8 cellular contexts compared by ENCODE assay signal in genomic region chr17:77281024-77281903, GRCh38.
DNase-seq lines count a peak whose midpoint lies in the region; ATAC-seq and TF ChIP-seq lines count a peak whose summit lies in the region.

No MANE protein-coding gene starts in this region.

- POLR2A ChIA-PET in PC-3 (lab: Charles Lee; ENCODE audit: unreplicated experiment): interaction anchor here (0.6 to 3.4 kb wide), 4 partner anchors 8 to 193 kb away, joined by 3 to 58 read pairs (median 5); no protein-coding TSS in a partner anchor

- no peaks in the 10 kb centered on the region for H3K9me2 ChIP-seq in PC-3 (replicated peaks; ENCODE audit: low read length)

- WGBS in gastroesophageal sphincter (ENCODE audit: low coverage in 1 of 2), 2 donors: no CpG with 5 or more reads among the region's 98 CpGs
- WGBS in aorta, 2 donors: 4 to 5% methylated on average over 43 to 98 of the region's 98 CpGs

- no peak for TF ChIP-seq EP300 in gastroesophageal sphincter (IDR thresholded peaks at IDR 0.05)

- intact Hi-C loops in PC-3 (cut with micrococcal nuclease) (loop anchor here (10.0 kb wide), 1 partner anchor 546 kb away; the partner anchor contains the start of genes MFSD11 and SRSF2), aorta (cut with DNase I) (no loop called here)

- H3K4me3 ChIP-seq in AG10803 (ENCODE audit: low read length): peak overlapping the region; percentile 54
- H3K4me3 ChIP-seq in PC-3 (ENCODE audit: low read length): peak overlapping the region; percentile 87
- H3K4me3 ChIP-seq in gastroesophageal sphincter: peak overlapping the region; percentile 21 to 57
- H3K4me3 ChIP-seq in parathyroid adenoma (ENCODE audit: low read depth, low read length): peak overlapping the region; percentile 58
- H3K4me3 ChIP-seq in aorta (ENCODE audit: low read length in 2 of 2): peak overlapping the region; percentile 10 to 35

- TF ChIP-seq POLR2A in gastroesophageal sphincter (IDR thresholded peaks at IDR 0.05): no peak

- H3K9ac ChIP-seq in PC-3 (ENCODE audit: low read length): peak overlapping the region; percentile 94
- H3K9ac ChIP-seq in parathyroid adenoma: peak overlapping the region; percentile 25

- peak overlapping the region; percentile 94 for H3K4me2 ChIP-seq in PC-3 (ENCODE audit: low read length)
- peak overlapping the region; percentile 72 for H3K4me2 ChIP-seq in parathyroid adenoma (ENCODE audit: low read length)

- no peaks in the 10 kb centered on the region for H3K27me3 ChIP-seq in PC-3 (ENCODE audit: low read length)
- peaks cover 14% of the 10 kb centered on the region for H3K27me3 ChIP-seq in gastroesophageal sphincter
- H3K27me3 ChIP-seq in parathyroid adenoma (ENCODE audit: control insufficient read depth, insufficient read depth, low read length): no peaks in the 10 kb centered on the region
- H3K27me3 ChIP-seq in aorta (ENCODE audit: control insufficient read depth in 1 of 2, insufficient read depth in 2 of 2, low read length in 1 of 2): no peaks in the 10 kb centered on the region

- ATAC-seq in GM19043 (IDR thresholded peaks at IDR 0.05; ENCODE audit: low read depth, unreplicated experiment) (peak; percentile 59), HG03432 (IDR thresholded peaks at IDR 0.05; ENCODE audit: unreplicated experiment) (peak; percentile 73), PC-3 (peak; percentile 47), gastroesophageal sphincter (peak; percentile 73), aorta (ENCODE audit: low FRiP score) (peak; percentile 69)

- H3K27ac ChIP-seq in PC-3 (ENCODE audit: low read length) (peak overlapping the region; percentile 96), gastroesophageal sphincter (no peak overlapping the region), parathyroid adenoma (no peak overlapping the region), aorta (ENCODE audit: low read depth in 1 of 2, low read length in 2 of 2) (no peak overlapping the region)

- CTCF ChIA-PET in PC-3 (lab: Charles Lee): interaction anchor here (0.6 to 2.8 kb wide), 2 partner anchors 26 to 736 kb away, joined by 3 to 25 read pairs; no protein-coding TSS in a partner anchor

- H3K36me3 ChIP-seq in PC-3 (ENCODE audit: low read depth, low read length) (peaks cover 4% of the 10 kb centered on the region), gastroesophageal sphincter (no peaks in the 10 kb centered on the region), parathyroid adenoma (ENCODE audit: control insufficient read depth, insufficient read depth, low read length) (no peaks in the 10 kb centered on the region), aorta (ENCODE audit: control insufficient read depth in 1 of 2, insufficient read depth in 2 of 2, low read length in 1 of 2) (no peaks in the 10 kb centered on the region)

- H3F3A ChIP-seq in PC-3 (ENCODE audit: low read length, unreplicated experiment): peaks cover 14% of the 10 kb centered on the region

- H3K79me2 ChIP-seq in PC-3 (ENCODE audit: low read length) (peaks cover 48% of the 10 kb centered on the region), parathyroid adenoma (peaks cover 4% of the 10 kb centered on the region)

- peaks cover 53% of the 10 kb centered on the region for H3K4me1 ChIP-seq in PC-3 (ENCODE audit: insufficient read depth, low read length)
- peaks cover 0 to 28% (median 0%) of the 10 kb centered on the region in 3 donors for H3K4me1 ChIP-seq in gastroesophageal sphincter
- peaks cover 26% of the 10 kb centered on the region for H3K4me1 ChIP-seq in parathyroid adenoma
- peaks cover 0 to 2% of the 10 kb centered on the region in 2 donors for H3K4me1 ChIP-seq in aorta (ENCODE audit: control insufficient read depth in 1 of 2, insufficient read depth in 2 of 2, low read length in 2 of 2)

- BruUV-seq in PC-3 (replicated peaks; lab: Mats Ljungman, UMichigan): no TSS peak

- no peak for TF ChIP-seq CTCF in AG10803 (conservative IDR thresholded peaks at IDR 0.05; ENCODE audit: low read length)
- peak; percentile 29 for TF ChIP-seq CTCF in PC-3 (conservative IDR thresholded peaks at IDR 0.05; ENCODE audit: low read depth, low read length)
- TF ChIP-seq CTCF in gastroesophageal sphincter (IDR thresholded peaks at IDR 0.05): peak in 3 of 4 experiments; percentile 38 to 45 (median 40)
- no peak for TF ChIP-seq CTCF in parathyroid adenoma (IDR thresholded peaks at IDR 0.05)

- no peaks in the 10 kb centered on the region for H3K9me3 ChIP-seq in PC-3 (ENCODE audit: low read length)
- no peaks in the 10 kb centered on the region for H3K9me3 ChIP-seq in gastroesophageal sphincter
- H3K9me3 ChIP-seq in parathyroid adenoma (ENCODE audit: control insufficient read depth, low read length): no peaks in the 10 kb centered on the region
- H3K9me3 ChIP-seq in aorta (ENCODE audit: control insufficient read depth, low read length): no peaks in the 10 kb centered on the region

- peaks cover 22% of the 10 kb centered on the region for H4K20me1 ChIP-seq in PC-3 (ENCODE audit: low read length)

- H2AFZ ChIP-seq in PC-3 (ENCODE audit: low read length) (no peak overlapping the region), parathyroid adenoma (peak overlapping the region; percentile 87)

- DNase-seq in AG10803 (ENCODE audit: low read depth) (peak; percentile 13), PC-3 (peak; percentile 80), aorta (peak in 1 of 2 donors; percentile 80)
- peak; percentile 43 for DNase-seq in activated T-helper 9 cell treated with anti-CD3 and anti-CD28 coated beads, Interleukin-2, amount 50 U/mL, for 16 hours (ENCODE audit: low read depth)

Comparison
In these comparisons a context has a peak if more than half of its experiments do, and no peak if none do; other contexts are left out.
1. H3K4me3 ChIP-seq: peak in every context shown above with its lines; median percentile 87 in PC-3; 58 in parathyroid adenoma; 54 in AG10803; 39 in gastroesophageal sphincter; 22 in aorta.
2. CTCF ChIP-seq: peak in PC-3 (single experiment) and gastroesophageal sphincter (3 of 4); none in AG10803 (single experiment) and parathyroid adenoma (single experiment).
3. Peak in every context shown above with its lines, with median percentiles within 50 percentile points of each other: ATAC-seq.